Comparison of ENCODE assay signal across 10 cellular contexts in genomic region chr11:128210148-128210940, GRCh38.
DNase-seq lines count a peak whose midpoint lies in the region; ATAC-seq, FAIRE-seq and TF ChIP-seq lines count a peak whose summit lies in the region.
"Had no signal": no experiment of that assay in that cellular context is flagged by ENCODE, and none has a peak within 500 bp of the region (broad histone marks: within the 10 kb centered on the region; RNA-seq: fewer than 3 reads in every experiment).

No MANE protein-coding gene starts in this region.

- FAIRE-seq in astrocyte (lab: Jason Lieb, UNC) (peak; percentile 100), kidney (lab: Jason Lieb, UNC) (peak; percentile 79)

- DNase-seq in activated naive CD8-positive, alpha-beta T cell treated with anti-CD3 and anti-CD28 coated beads, Interleukin-2, amount 50 U/mL, for 24 hours, result no peak
- no peak for DNase-seq in activated naive CD8-positive, alpha-beta T cell treated with anti-CD3 and anti-CD28 coated beads for 36 hours
- DNase-seq in astrocyte (ENCODE audit: low read depth) (peak; percentile 98), kidney (no peak), aorta (no peak), NCI-H2227 treated with DMSO at 0.1 percent for 48 hours (lab: John Stamatoyannopoulos, UW) (no peak), inferior parietal cortex (ENCODE audit: extremely low spot score) (no peak)
- no peak for DNase-seq in activated CD4-positive, alpha-beta T cell treated with anti-CD3 and anti-CD28 coated beads for 48 hours
- DNase-seq: DND-41 had no signal

- WGBS in aorta, 2 donors, result 2 to 5% methylated on average over 3 of the region's 3 CpGs

- H3K27me3 ChIP-seq in astrocyte (ENCODE audit: insufficient read depth, low read length) (no peaks in the 10 kb centered on the region), aorta (ENCODE audit: control insufficient read depth in 1 of 2, insufficient read depth in 2 of 2, low read length in 1 of 2) (no peaks in the 10 kb centered on the region)

- H3K4me2 ChIP-seq in astrocyte (ENCODE audit: low read length), result peak overlapping the region; percentile 77

- H3K9me3 ChIP-seq in astrocyte (ENCODE audit: insufficient read depth, low read depth, low read length) (no peaks in the 10 kb centered on the region), kidney (ENCODE audit: control insufficient read depth in 1 of 2, low read length in 2 of 2) (no peaks in the 10 kb centered on the region), aorta (ENCODE audit: control insufficient read depth, low read length) (no peaks in the 10 kb centered on the region)

- H4K20me1 ChIP-seq in astrocyte (ENCODE audit: insufficient read depth, low read length), result no peaks in the 10 kb centered on the region

- peaks cover 37% of the 10 kb centered on the region for H3K9me3 Mint-ChIP-seq in activated naive CD8-positive, alpha-beta T cell treated with anti-CD3 and anti-CD28 coated beads, Interleukin-2, amount 50 U/mL, for 24 hours
- peaks cover 9% of the 10 kb centered on the region for H3K9me3 Mint-ChIP-seq in activated naive CD8-positive, alpha-beta T cell treated with anti-CD3 and anti-CD28 coated beads for 36 hours
- H3K9me3 Mint-ChIP-seq in astrocyte (ENCODE audit: unreplicated experiment), result peaks cover 6% of the 10 kb centered on the region

- TF ChIP-seq CTCF in astrocyte (IDR thresholded peaks at IDR 0.05; ENCODE audit: insufficient read depth, low read depth, low read length) (no peak), kidney (IDR thresholded peaks at IDR 0.05; ENCODE audit: borderline replicate concordance, extremely low read depth, insufficient read depth) (no peak)

- ATAC-seq in activated naive CD8-positive, alpha-beta T cell treated with anti-CD3 and anti-CD28 coated beads, Interleukin-2, amount 50 U/mL, for 24 hours, result peak; percentile 88
- ATAC-seq in aorta (ENCODE audit: low FRiP score), result peak; percentile 30

- no peaks in the 10 kb centered on the region for H3K27me3 Mint-ChIP-seq in activated naive CD8-positive, alpha-beta T cell treated with anti-CD3 and anti-CD28 coated beads, Interleukin-2, amount 50 U/mL, for 24 hours
- no peaks in the 10 kb centered on the region for H3K27me3 Mint-ChIP-seq in activated naive CD8-positive, alpha-beta T cell treated with anti-CD3 and anti-CD28 coated beads for 36 hours
- no peaks in the 10 kb centered on the region for H3K27me3 Mint-ChIP-seq in astrocyte (ENCODE audit: low read depth, unreplicated experiment)
- H3K27me3 Mint-ChIP-seq: memory B cell had no signal

- H3K36me3 Mint-ChIP-seq in activated naive CD8-positive, alpha-beta T cell treated with anti-CD3 and anti-CD28 coated beads, Interleukin-2, amount 50 U/mL, for 24 hours (ENCODE audit: low read depth), result peaks cover 6% of the 10 kb centered on the region
- peaks cover 6% of the 10 kb centered on the region for H3K36me3 Mint-ChIP-seq in activated naive CD8-positive, alpha-beta T cell treated with anti-CD3 and anti-CD28 coated beads for 36 hours
- peaks cover 2% of the 10 kb centered on the region for H3K36me3 Mint-ChIP-seq in astrocyte (ENCODE audit: low read depth, unreplicated experiment)

- H3K4me1 ChIP-seq in astrocyte (ENCODE audit: insufficient read depth, low read length), result peaks cover 40% of the 10 kb centered on the region
- H3K4me1 ChIP-seq in kidney (ENCODE audit: control insufficient read depth in 1 of 2, insufficient read depth in 1 of 2, low read depth in 1 of 2, low read length in 2 of 2), result peaks cover 3 to 10% of the 10 kb centered on the region in 2 donors
- H3K4me1 ChIP-seq in aorta (ENCODE audit: control insufficient read depth in 1 of 2, insufficient read depth in 2 of 2, low read length in 2 of 2), result peaks cover 3% of the 10 kb centered on the region in 2 donors

- H3K4me3 Mint-ChIP-seq in activated naive CD8-positive, alpha-beta T cell treated with anti-CD3 and anti-CD28 coated beads, Interleukin-2, amount 50 U/mL, for 24 hours, result no peak overlapping the region
- H3K4me3 Mint-ChIP-seq in activated naive CD8-positive, alpha-beta T cell treated with anti-CD3 and anti-CD28 coated beads for 36 hours, result no peak overlapping the region
- H3K4me3 Mint-ChIP-seq in astrocyte (ENCODE audit: unreplicated experiment), result no peak overlapping the region
- H3K4me3 Mint-ChIP-seq: memory B cell had no signal

- H3K79me2 ChIP-seq in astrocyte (ENCODE audit: insufficient read depth, low read length), result no peaks in the 10 kb centered on the region

- intact Hi-C loops in kidney (cut with DNase I), result no loop called here
- intact Hi-C loops in aorta (cut with DNase I), result no loop called here

- no peak overlapping the region for H2AFZ ChIP-seq in astrocyte (ENCODE audit: low read depth, low read length)

- H3K27ac Mint-ChIP-seq in activated naive CD8-positive, alpha-beta T cell treated with anti-CD3 and anti-CD28 coated beads, Interleukin-2, amount 50 U/mL, for 24 hours, result no peak overlapping the region
- H3K27ac Mint-ChIP-seq in activated naive CD8-positive, alpha-beta T cell treated with anti-CD3 and anti-CD28 coated beads for 36 hours, result no peak overlapping the region
- peak overlapping the region; percentile 93 for H3K27ac Mint-ChIP-seq in astrocyte (ENCODE audit: unreplicated experiment)
- H3K27ac Mint-ChIP-seq: memory B cell had no signal

- no peaks in the 10 kb centered on the region for H3K36me3 ChIP-seq in astrocyte (ENCODE audit: insufficient read depth, low read length)
- H3K36me3 ChIP-seq in kidney (ENCODE audit: control insufficient read depth in 1 of 2, insufficient read depth in 2 of 2, low read length in 2 of 2), result no peaks in the 10 kb centered on the region
- no peaks in the 10 kb centered on the region for H3K36me3 ChIP-seq in aorta (ENCODE audit: control insufficient read depth in 1 of 2, insufficient read depth in 2 of 2, low read length in 1 of 2)

- H3K27ac ChIP-seq in astrocyte (ENCODE audit: low read depth, low read length) (peak overlapping the region; percentile 92), kidney (ENCODE audit: low read depth in 2 of 2, low read length in 2 of 2) (peak overlapping the region in 1 of 2 donors; percentile 13), aorta (ENCODE audit: low read depth in 1 of 2, low read length in 2 of 2) (peak overlapping the region in 1 of 2 donors; percentile 44)

- H3K9ac ChIP-seq in astrocyte (ENCODE audit: low read length), result peak overlapping the region; percentile 58
- H3K9ac ChIP-seq in kidney (ENCODE audit: low read length in 2 of 2), result no peak overlapping the region

- H3K4me3 ChIP-seq in astrocyte (ENCODE audit: insufficient read depth, low read depth, low read length) (peak overlapping the region; percentile 29), kidney (ENCODE audit: low read length in 2 of 2) (peak overlapping the region in 1 of 2 donors; percentile 11), aorta (ENCODE audit: low read length in 2 of 2) (no peak overlapping the region)

- H3K4me1 Mint-ChIP-seq in activated naive CD8-positive, alpha-beta T cell treated with anti-CD3 and anti-CD28 coated beads, Interleukin-2, amount 50 U/mL, for 24 hours, result peaks cover 33% of the 10 kb centered on the region
- H3K4me1 Mint-ChIP-seq in activated naive CD8-positive, alpha-beta T cell treated with anti-CD3 and anti-CD28 coated beads for 36 hours, result peaks cover 7% of the 10 kb centered on the region
- peaks cover 45% of the 10 kb centered on the region for H3K4me1 Mint-ChIP-seq in astrocyte (ENCODE audit: low read depth, unreplicated experiment)
- H3K4me1 Mint-ChIP-seq: memory B cell had no signal
